Comparison of ENCODE assay signal across 8 cellular contexts in the genomic region with DNA sequence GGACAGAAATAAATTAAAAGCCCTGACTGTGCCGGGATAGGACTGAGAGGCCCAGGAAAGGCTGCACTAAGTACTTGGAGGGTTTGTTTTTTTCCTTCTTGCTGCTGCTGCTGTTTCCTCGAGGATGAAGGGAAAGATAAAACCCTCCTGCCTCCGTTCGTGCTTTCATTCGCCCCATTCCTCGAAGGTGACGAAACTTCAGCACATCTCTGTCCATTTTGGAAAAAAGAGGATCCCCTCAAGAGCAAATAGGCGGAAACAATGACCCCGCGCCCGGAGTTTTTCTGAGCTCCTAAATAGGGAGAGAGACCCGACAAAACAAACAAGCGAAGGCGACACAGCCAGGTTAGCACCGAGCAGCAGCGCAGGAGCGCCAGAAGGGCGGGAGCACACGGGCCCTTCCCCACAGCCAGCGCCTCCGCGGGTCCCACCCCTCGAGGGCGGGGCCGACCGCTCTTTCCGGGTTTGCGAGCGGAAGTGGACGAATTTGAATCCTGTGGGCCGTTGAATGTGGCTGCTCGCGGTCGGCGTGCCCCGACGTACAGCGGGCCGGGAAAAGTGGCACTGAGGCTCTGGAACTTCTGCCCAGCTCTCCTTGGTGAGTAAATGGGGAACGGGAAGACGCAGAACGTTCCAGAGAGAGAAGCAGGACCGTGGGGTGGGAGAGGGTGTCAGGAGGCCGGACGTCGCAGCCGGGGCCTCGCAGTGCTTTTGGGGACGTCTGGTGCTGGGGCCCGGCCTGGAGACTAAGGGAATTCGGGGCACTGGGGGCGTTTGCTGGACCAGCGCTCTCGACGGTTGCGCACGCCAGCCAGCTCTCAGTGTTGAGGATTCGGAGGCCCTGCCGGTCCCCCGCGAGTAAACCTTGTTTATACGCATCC. TPM values are rescaled to one million over a fixed set of nuclear protein-coding genes. Genes with fewer than 3 reads are reported as not detected.
DNase-seq lines count a peak whose midpoint lies in the region; ATAC-seq and TF ChIP-seq lines count a peak whose summit lies in the region.

A gene with protein sequence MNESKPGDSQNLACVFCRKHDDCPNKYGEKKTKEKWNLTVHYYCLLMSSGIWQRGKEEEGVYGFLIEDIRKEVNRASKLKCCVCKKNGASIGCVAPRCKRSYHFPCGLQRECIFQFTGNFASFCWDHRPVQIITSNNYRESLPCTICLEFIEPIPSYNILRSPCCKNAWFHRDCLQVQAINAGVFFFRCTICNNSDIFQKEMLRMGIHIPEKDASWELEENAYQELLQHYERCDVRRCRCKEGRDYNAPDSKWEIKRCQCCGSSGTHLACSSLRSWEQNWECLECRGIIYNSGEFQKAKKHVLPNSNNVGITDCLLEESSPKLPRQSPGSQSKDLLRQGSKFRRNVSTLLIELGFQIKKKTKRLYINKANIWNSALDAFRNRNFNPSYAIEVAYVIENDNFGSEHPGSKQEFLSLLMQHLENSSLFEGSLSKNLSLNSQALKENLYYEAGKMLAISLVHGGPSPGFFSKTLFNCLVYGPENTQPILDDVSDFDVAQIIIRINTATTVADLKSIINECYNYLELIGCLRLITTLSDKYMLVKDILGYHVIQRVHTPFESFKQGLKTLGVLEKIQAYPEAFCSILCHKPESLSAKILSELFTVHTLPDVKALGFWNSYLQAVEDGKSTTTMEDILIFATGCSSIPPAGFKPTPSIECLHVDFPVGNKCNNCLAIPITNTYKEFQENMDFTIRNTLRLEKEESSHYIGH (plus strand): TSS at position 484 of the 881 bp plus-strand sequence. CDS start 21,922 bp downstream, outside the sequence.

- H3K9me3 ChIP-seq in BLaER1 treated with 17β-estradiol and CSF1 and Interleukin-3, amounts not matched to agents 10 nM and 100 nM (replicated peaks in 1 of 11) = peaks cover 7 to 24% (median 18%) of the 10 kb centered on the region in 11 experiments; a peak in 20 of 22 replicates
- H3K9me3 ChIP-seq in right lobe of liver = no peaks in the 10 kb centered on the region

- H3K36me3 ChIP-seq in BLaER1 treated with 17β-estradiol and CSF1 and Interleukin-3, amounts not matched to agents 10 nM and 100 nM = peaks cover 13 to 32% (median 25%) of the 10 kb centered on the region in 11 experiments
- no peaks in the 10 kb centered on the region for H3K36me3 ChIP-seq in right lobe of liver

- WGBS in right lobe of liver (ENCODE audit: insufficient coverage, low coverage, low lambda C conversion rate, missing lambda C conversion rate) = under 1% methylated on average over 48 of the region's 62 CpGs

- ATAC-seq in GM19328 (IDR thresholded peaks at IDR 0.05; ENCODE audit: unreplicated experiment) (peak; percentile 99), HG03469 (IDR thresholded peaks at IDR 0.05; ENCODE audit: unreplicated experiment) (peak; percentile 99), right lobe of liver (peak; percentile 100)

- H3K9ac ChIP-seq in BLaER1 treated with 17β-estradiol and CSF1 and Interleukin-3, amounts not matched to agents 10 nM and 100 nM = peak within 1 kb of the TSS; percentile 88 to 95 (median 92)

- intact Hi-C loops in dorsolateral prefrontal cortex (cut with DNase I) (no loop called here), right lobe of liver (cut with DNase I) (no loop called here)

- TF ChIP-seq CTCF in dorsolateral prefrontal cortex (IDR thresholded peaks at IDR 0.05 in 54 of 56, conservative IDR thresholded peaks at IDR 0.05 in 2 of 56; ENCODE audit: low read depth in 1 of 56, partially characterized antibody in 56 of 56) (peak in 15 of 56 donors; percentile 4 to 36 (median 24)), right lobe of liver (IDR thresholded peaks at IDR 0.05) (no peak)

- DNase-seq in NCI-H526 (lab: John Stamatoyannopoulos, UW) (peak; percentile 80 to 95), dorsolateral prefrontal cortex (peak; percentile 70 to 91 (median 80)), right lobe of liver (peak; percentile 90 to 91 (median 90))
- DNase-seq in activated CD4-positive, alpha-beta T cell treated with anti-CD3 and anti-CD28 coated beads, Interleukin-2, amount 50 U/mL, for 48 hours = peak; percentile 90 to 93
- peak; percentile 84 to 86 for DNase-seq in stimulated activated CD4-positive, alpha-beta T cell treated with anti-CD3 and anti-CD28 coated beads, Interleukin-4, amount 100 ng/mL, for 4 hours

- peak within 1 kb of the TSS; percentile 84 to 95 (median 91) for H3K27ac ChIP-seq in BLaER1 treated with 17β-estradiol and CSF1 and Interleukin-3, amounts not matched to agents 10 nM and 100 nM
- H3K27ac ChIP-seq in dorsolateral prefrontal cortex (peak within 1 kb of the TSS in 53 of 59 donors; percentile 1 to 87 (median 63)), right lobe of liver (peak within 1 kb of the TSS; percentile 4 to 50 (median 47))

- peaks cover 0 to 8% (median 0%) of the 10 kb centered on the region in 11 experiments; a peak in 3 of 22 replicates for H3K27me3 ChIP-seq in BLaER1 treated with 17β-estradiol and CSF1 and Interleukin-3, amounts not matched to agents 10 nM and 100 nM
- no peaks in the 10 kb centered on the region for H3K27me3 ChIP-seq in dorsolateral prefrontal cortex
- no peaks in the 10 kb centered on the region for H3K27me3 ChIP-seq in right lobe of liver

- H4K20me1 ChIP-seq in BLaER1 treated with 17β-estradiol and CSF1 and Interleukin-3, amounts not matched to agents 10 nM and 100 nM = peaks cover 0 to 43% (median 30%) of the 10 kb centered on the region in 11 experiments; a peak in 14 of 22 replicates

- H3K4me2 ChIP-seq in BLaER1 treated with 17β-estradiol and CSF1 and Interleukin-3, amounts not matched to agents 10 nM and 100 nM = peak within 1 kb of the TSS; percentile 80 to 93 (median 86)

- H3K4me3 ChIP-seq in BLaER1 treated with 17β-estradiol and CSF1 and Interleukin-3, amounts not matched to agents 10 nM and 100 nM = peak within 1 kb of the TSS; percentile 74 to 97 (median 86)
- H3K4me3 ChIP-seq in dorsolateral prefrontal cortex (peak within 1 kb of the TSS; percentile 64 to 100 (median 89)), right lobe of liver (peak within 1 kb of the TSS; percentile 64 to 89 (median 85))

- H3K4me1 ChIP-seq in BLaER1 treated with 17β-estradiol and CSF1 and Interleukin-3, amounts not matched to agents 10 nM and 100 nM = peaks cover 17 to 26% (median 20%) of the 10 kb centered on the region in 10 experiments
- H3K4me1 ChIP-seq in right lobe of liver = no peaks in the 10 kb centered on the region

- peak; percentile 60 for TF ChIP-seq POLR2A in right lobe of liver (IDR thresholded peaks at IDR 0.05)

RNA-seq across cellular contexts. Expression of the gene that starts here (rescaled TPM):
- 10 to 100 TPM; 12.9 to 36.7 (median 22.9) TPM for total RNA-seq in dorsolateral prefrontal cortex
- 1 to 10 TPM; 3.0 to 6.4 (median 4.7) TPM for total RNA-seq in right lobe of liver

Comparison
In these comparisons a context has a peak if more than half of its experiments do, and no peak if none do; other contexts are left out.
1. Peak in every context shown above with its lines: DNase-seq, ATAC-seq, H3K4me3 ChIP-seq and H3K27ac ChIP-seq.